Comparison of ENCODE assay signal across 7 cellular contexts in genomic region chr15:45522179-45522930, GRCh38. TPM values are rescaled to one million over a fixed set of nuclear protein-coding genes. Genes with fewer than 3 reads are reported as not detected.
A peak's percentile ranks its signal among the peaks of the same experiment; 100 is the strongest.
DNase-seq lines count a peak whose midpoint lies in the region; ATAC-seq, FAIRE-seq and TF ChIP-seq lines count a peak whose summit lies in the region.

SLC30A4 (minus strand) TSS chr15:45522755; CDS start chr15:45522354, 401 bp downstream.

- no peak within 1 kb of the TSS for H4K91ac ChIP-seq in H1 (replicated peaks; ENCODE audit: insufficient read length, low read length)

- no peak within 1 kb of the TSS for H2BK5ac ChIP-seq in H1 (ENCODE audit: low read depth, low read length)

- H2BK20ac ChIP-seq in H1 (ENCODE audit: low read length), result no peak within 1 kb of the TSS

- ATAC-seq in GM18502 (IDR thresholded peaks at IDR 0.05; ENCODE audit: poor library complexity, unreplicated experiment), result peak; percentile 79
- peak; percentile 83 for ATAC-seq in HG02588 (IDR thresholded peaks at IDR 0.05; ENCODE audit: unreplicated experiment)

- H3K4me2 ChIP-seq in H1 (ENCODE audit: insufficient read depth in 1 of 2, low read depth in 2 of 2, low read length in 2 of 2), result peak within 1 kb of the TSS; percentile 73 to 74

- 9% methylated on average over 31 of the region's 103 CpGs; no CpG with 5 or more reads in 1 of the 2 experiments for WGBS in H1 (ENCODE audit: extremely low coverage in 1 of 2, insufficient coverage in 1 of 2, insufficient read length in 1 of 2, insufficient replicate concordance in 2 of 2, low coverage in 1 of 2, low lambda C conversion rate in 2 of 2, missing lambda C conversion rate in 1 of 2), 2 experiments

- H2BK15ac ChIP-seq in H1 (ENCODE audit: low read length), result no peak within 1 kb of the TSS

- H3K79me2 ChIP-seq in H1 (ENCODE audit: control insufficient read depth in 1 of 2, insufficient read depth in 2 of 2, low read length in 2 of 2), result no peaks in the 10 kb centered on the region

- H3K9me3 ChIP-seq in H1 (ENCODE audit: insufficient read depth in 2 of 2, low read depth in 1 of 2, low read length in 1 of 2), result no peaks in the 10 kb centered on the region

- H3K79me1 ChIP-seq in H1 (ENCODE audit: low read depth, low read length), result no peaks in the 10 kb centered on the region

- H2AFZ ChIP-seq in H1 (ENCODE audit: low read length), result peak within 1 kb of the TSS; percentile 79; the same call in 1 of the 2 replicates

- POLR2A ChIA-PET in H1 (lab: Charles Lee; ENCODE audit: partially characterized antibody), result no interaction called here

- H2BK120ac ChIP-seq in H1 (replicated peaks; ENCODE audit: low read depth, low read length), result no peak within 1 kb of the TSS

- no peak within 1 kb of the TSS for H3K9ac ChIP-seq in H1 (replicated peaks in 1 of 4; ENCODE audit: extremely low read depth in 1 of 4, low read depth in 3 of 4, low read length in 3 of 4)

- H4K8ac ChIP-seq in H1 (ENCODE audit: extremely low read depth, insufficient read depth, low read length), result no peak within 1 kb of the TSS; the same call in 1 of the 2 replicates

- TF ChIP-seq CTCF in H1 (IDR thresholded peaks at IDR 0.05; ENCODE audit: control extremely low read depth in 1 of 3, insufficient read depth in 1 of 3, low read depth in 1 of 3, low read length in 3 of 3), result peak; percentile 4 to 45 (median 29)

- H2AK5ac ChIP-seq in H1 (ENCODE audit: low read depth, low read length), result no peak within 1 kb of the TSS

- peaks cover 28 to 52% (median 41%) of the 10 kb centered on the region in 4 experiments for H3K27me3 ChIP-seq in H1 (replicated peaks in 1 of 4; ENCODE audit: control insufficient read depth in 3 of 4, extremely low read depth in 1 of 4, insufficient read depth in 3 of 4, low read length in 3 of 4)

- peaks cover 4% of the 10 kb centered on the region; the same call in 1 of the 2 replicates for H3K23me2 ChIP-seq in H1 (ENCODE audit: low read depth, low read length)

- no peak within 1 kb of the TSS for H3K27ac ChIP-seq in H1 (ENCODE audit: low read depth, low read length)

- CTCF ChIA-PET in H1 (lab: Charles Lee; ENCODE audit: partially characterized antibody), result interaction anchor here (0.7 to 1.8 kb wide), 3 partner anchors 10 to 52 kb away, joined by 3 to 12 read pairs (median 7); no protein-coding TSS in a partner anchor

- H3K23ac ChIP-seq in H1 (ENCODE audit: insufficient read length), result no peak within 1 kb of the TSS

- no peaks in the 10 kb centered on the region for H3K36me3 ChIP-seq in H1 (ENCODE audit: control insufficient read depth in 2 of 4, insufficient read depth in 4 of 4, low read length in 3 of 4)

- peaks cover 0 to 3% (median 0%) of the 10 kb centered on the region in 4 experiments; a peak in 3 of 7 replicates for H3K4me1 ChIP-seq in H1 (replicated peaks in 1 of 4; ENCODE audit: control insufficient read depth in 3 of 4, insufficient read depth in 4 of 4, low read length in 3 of 4)

- TF ChIP-seq RAD21 in H1 (IDR thresholded peaks at IDR 0.05 in 1 of 2, conservative IDR thresholded peaks at IDR 0.05 in 1 of 2; ENCODE audit: low read depth in 2 of 2, low read length in 2 of 2), result peak in 1 of 2 experiments; percentile 42; a peak in 2 of 4 replicates

- peak within 1 kb of the TSS; percentile 38 to 59 (median 44) for H3K4me3 ChIP-seq in H1 (ENCODE audit: extremely low read depth in 1 of 4, insufficient read depth in 2 of 4, low read depth in 3 of 4, low read length in 4 of 4)

- no peak within 1 kb of the TSS for H3K56ac ChIP-seq in H1 (replicated peaks; ENCODE audit: insufficient read length, low read depth, low read length)

- DNase-seq in NCI-H146 treated with DMSO at 0.1 percent for 48 hours (lab: John Stamatoyannopoulos, UW; ENCODE audit: unreplicated experiment) (peak; percentile 24), H1 (ENCODE audit: low read depth in 1 of 2, low spot score in 2 of 2) (peak; percentile 9 to 63), mesenteric fat pad (ENCODE audit: low spot score) (peak; percentile 92)
- peak; percentile 13 to 38 (median 19) for DNase-seq in activated CD8-positive, alpha-beta memory T cell treated with anti-CD3 and anti-CD28 coated beads for 48 hours (ENCODE audit: low read depth in 2 of 3, low spot score in 2 of 3)
- peak; percentile 22 for DNase-seq in stimulated activated CD8-positive, alpha-beta memory T cell treated with anti-CD3 and anti-CD28 coated beads, Interleukin-15, amount 100 ng/mL, for 1 hour (ENCODE audit: low read depth)

- no peak for FAIRE-seq in H1 (lab: Jason Lieb, UNC)

- no peaks in the 10 kb centered on the region for H4K20me1 ChIP-seq in H1 (replicated peaks in 1 of 2; ENCODE audit: control insufficient read depth in 1 of 2, insufficient read depth in 2 of 2, low read length in 2 of 2)

- no peak for TF ChIP-seq EP300 in H1 (IDR thresholded peaks at IDR 0.05; ENCODE audit: borderline replicate concordance in 1 of 2, low read depth in 2 of 2, low read length in 2 of 2)

- no peak within 1 kb of the TSS for H4K5ac ChIP-seq in H1 (ENCODE audit: insufficient read length, low read depth, low read length)

- H2BK12ac ChIP-seq in H1 (ENCODE audit: low read depth, low read length), result no peak within 1 kb of the TSS

- H3K14ac ChIP-seq in H1 (ENCODE audit: insufficient read length), result no peak within 1 kb of the TSS

- H3K4ac ChIP-seq in H1 (replicated peaks; ENCODE audit: insufficient read length, low read depth, low read length), result no peak within 1 kb of the TSS

- H3K18ac ChIP-seq in H1 (ENCODE audit: extremely low read depth, low read length), result no peak within 1 kb of the TSS

- no peak for TF ChIP-seq POLR2A in H1 (IDR thresholded peaks at IDR 0.05; ENCODE audit: control extremely low read depth in 1 of 2, low read depth in 2 of 2, low read length in 2 of 2)

TF ChIP-seq in H1, 55 proteins besides CTCF, POLR2A, EP300 and RAD21 (continues in another document):
- TF ChIP-seq CBX8 (IDR thresholded peaks at IDR 0.05; ENCODE audit: borderline replicate concordance, low read depth, low read length) (no peak), RXRA (IDR thresholded peaks at IDR 0.05; ENCODE audit: insufficient read depth, low read depth, low read length) (no peak), EZH2 (IDR thresholded peaks at IDR 0.05; ENCODE audit: low read depth, low read length, severe bottlenecking) (peak; percentile 93), GABPA (IDR thresholded peaks at IDR 0.05; ENCODE audit: borderline replicate concordance, insufficient read depth, low read length) (no peak), SP4 (IDR thresholded peaks at IDR 0.05; ENCODE audit: low read length) (no peak), YY1 (IDR thresholded peaks at IDR 0.05; ENCODE audit: low read depth, low read length) (0 out of 2 replicates have a peak, but pooled peaks have one; percentile 16), TCF12 (IDR thresholded peaks at IDR 0.05; ENCODE audit: low read depth, low read length) (no peak), SIN3A (conservative IDR thresholded peaks at IDR 0.05 in 1 of 2, IDR thresholded peaks at IDR 0.05 in 1 of 2; ENCODE audit: low read depth in 1 of 2, low read length in 2 of 2) (0 out of 4 replicates have a peak, but pooled peaks of 1 of the 2 experiments have one; percentile 22), POU5F1 (IDR thresholded peaks at IDR 0.05; ENCODE audit: low read depth, low read length) (no peak), SUZ12 (IDR thresholded peaks at IDR 0.05; ENCODE audit: low read length) (peak; percentile 90), ATF3 (IDR thresholded peaks at IDR 0.05; ENCODE audit: insufficient read depth, low read depth, low read length) (no peak), JUND (IDR thresholded peaks at IDR 0.05; ENCODE audit: low read length) (no peak), NRF1 (IDR thresholded peaks at IDR 0.05; ENCODE audit: low read depth, low read length) (no peak), PHF8 (conservative IDR thresholded peaks at IDR 0.05; ENCODE audit: low read depth, low read length) (no peak), CHD1 (IDR thresholded peaks at IDR 0.05; ENCODE audit: low read depth, low read length) (no peak), SAP30 (IDR thresholded peaks at IDR 0.05; ENCODE audit: insufficient read depth, insufficient replicate concordance, low read length) (no peak), ATF2 (IDR thresholded peaks at IDR 0.05; ENCODE audit: low read length) (no peak), TBP (IDR thresholded peaks at IDR 0.05; ENCODE audit: low read depth, low read length) (no peak), CHD2 (IDR thresholded peaks at IDR 0.05; ENCODE audit: low read length) (no peak)

RNA-seq across cellular contexts. Expression of gene SLC30A4, which starts in this region (rescaled TPM):
- 0.07 TPM in 1 of 2 replicates, not detected in the other for total RNA-seq in H1 (2021; fragmentation: NEBNext Ultra II Directional; extraction: Animal tissue kit (Norgen Biotek cat#: 25700))
- polyA plus RNA-seq in H1 (2011; rRNA removed), result under 0.01 TPM in 1 of 2 replicates, not detected in the other
- polyA plus RNA-seq in H1 (2011; cell fraction: cytosol; rRNA removed), result not detected
- polyA plus RNA-seq in H1 (2011; cell fraction: nucleus; rRNA removed), result not detected
- polyA plus RNA-seq in H1 (2012, experiment 1 of 2), result not detected in 4 replicates
- polyA plus RNA-seq in H1 (2012, experiment 2 of 2), result not detected
- polyA plus RNA-seq in H1 (2013, experiment 1 of 2), result 0.02 TPM
- 0.07 TPM for polyA plus RNA-seq in H1 (2013, experiment 2 of 2)
- polyA minus RNA-seq in H1 (2011; rRNA and poly(A)+ RNA removed), result 0.05 TPM in 1 of 2 replicates, not detected in the other
- not detected for polyA minus RNA-seq in H1 (2011; cell fraction: cytosol; rRNA and poly(A)+ RNA removed)
- polyA minus RNA-seq in H1 (2011; cell fraction: nucleus; rRNA and poly(A)+ RNA removed), result not detected
- 8.5 TPM for total RNA-seq in mesenteric fat pad

Comparison
In these comparisons a context has a peak if more than half of its experiments do, and no peak if none do; other contexts are left out.
1. Peak in DNase-seq, H3K4me3 ChIP-seq and H3K4me2 ChIP-seq in H1; RNA of the gene not detected or under 1 TPM.
2. DNase-seq: peak in every context shown above with its lines; median percentile 92 in mesenteric fat pad; 36 in H1; 24 in NCI-H146 treated with DMSO at 0.1 percent for 48 hours; 22 in stimulated activated CD8-positive, alpha-beta memory T cell treated with anti-CD3 and anti-CD28 coated beads, Interleukin-15, amount 100 ng/mL, for 1 hour; 19 in activated CD8-positive, alpha-beta memory T cell treated with anti-CD3 and anti-CD28 coated beads for 48 hours.